Comparison of ENCODE assay signal across 18 cellular contexts in genomic region chr3:132486086-132486485, GRCh38.
DNase-seq lines count a peak whose midpoint lies in the region; ATAC-seq and TF ChIP-seq lines count a peak whose summit lies in the region.
"Had no signal": no experiment of that assay in that cellular context is flagged by ENCODE, and none has a peak within 500 bp of the region (broad histone marks: within the 10 kb centered on the region; RNA-seq: fewer than 3 reads in every experiment).

No MANE protein-coding gene starts in this region.

- intact Hi-C loops in ascending aorta (cut with DNase I), result no loop called here

- no peak overlapping the region for H3K27ac ChIP-seq in ascending aorta
- H3K27ac ChIP-seq: suprapubic skin had no signal

- peaks cover 28 to 64% of the 10 kb centered on the region in 2 donors for H3K36me3 ChIP-seq in ascending aorta

- ATAC-seq in omental fat pad (ENCODE audit: low FRiP score) (peak; percentile 54), HG03280 (IDR thresholded peaks at IDR 0.05; ENCODE audit: unreplicated experiment) (no peak), HG02759 (IDR thresholded peaks at IDR 0.05; ENCODE audit: unreplicated experiment) (no peak)

- TF ChIP-seq CTCF in cardiac fibroblast (IDR thresholded peaks at IDR 0.05; ENCODE audit: low read depth, low read length) (no peak), omental fat pad (IDR thresholded peaks at IDR 0.05) (no peak), ascending aorta (IDR thresholded peaks at IDR 0.05) (no peak)

- no peaks in the 10 kb centered on the region for H3K9me3 ChIP-seq in ascending aorta
- H3K9me3 ChIP-seq: suprapubic skin had no signal

- DNase-seq in GF-D8 (lab: John Stamatoyannopoulos, UW) (peak; percentile 25), LHCN-M2 (ENCODE audit: low read depth) (peak; percentile 34), cardiac fibroblast (ENCODE audit: low read depth in 2 of 2) (peak; percentile 25 to 52), omental fat pad (ENCODE audit: low spot score) (no peak), ascending aorta (ENCODE audit: low spot score in 2 of 2) (no peak)
- DNase-seq: activated CD4-positive, alpha-beta T cell treated with anti-CD3 and anti-CD28 coated beads, Interleukin-2, amount 50 U/mL, for 1 hour; activated T-cell treated with anti-CD3 and anti-CD28 coated beads, Interleukin-2, amount 50 U/mL, for 48 hours; CD4-positive, alpha-beta T cell; DMS79 treated with DMSO at 0.1 percent for 48 hours; glutamatergic neuron; GOT3; mesendoderm; NCI-H2107; NCI-H82; nephron progenitor cell had no signal

- no peaks in the 10 kb centered on the region for H3K4me1 ChIP-seq in ascending aorta
- H3K4me1 ChIP-seq: suprapubic skin had no signal

- no peaks in the 10 kb centered on the region for H3K27me3 ChIP-seq in ascending aorta
- H3K27me3 ChIP-seq: suprapubic skin had no signal

- H3K4me3 ChIP-seq in cardiac fibroblast (replicated peaks in 1 of 2; ENCODE audit: low read depth in 2 of 2, low read length in 2 of 2) (no peak overlapping the region), ascending aorta (no peak overlapping the region)
- H3K4me3 ChIP-seq: suprapubic skin had no signal

Comparison
In these comparisons a context has a peak if more than half of its experiments do, and no peak if none do; other contexts are left out.
1. DNase-seq: peak in GF-D8 (single experiment), LHCN-M2 (single experiment) and cardiac fibroblast (2 of 2); none in omental fat pad (single experiment) and ascending aorta (0 of 2).